In genomic region chr5:133706732-133707430, GRCh38 we compare ENCODE assay signal across 21 cellular contexts.
DNase-seq lines count a peak whose midpoint lies in the region; ATAC-seq and TF ChIP-seq lines count a peak whose summit lies in the region.
"Had no signal": no experiment of that assay in that cellular context is flagged by ENCODE, and none has a peak within 500 bp of the region (broad histone marks: within the 10 kb centered on the region; RNA-seq: fewer than 3 reads in every experiment).

No MANE protein-coding gene starts in this region.

- H3K27me3 Mint-ChIP-seq in H9 (ENCODE audit: low read depth) (peaks cover 4% of the 10 kb centered on the region; the same call in 1 of the 2 replicates), type B pancreatic cell (peaks cover 13% of the 10 kb centered on the region)
- H3K27me3 Mint-ChIP-seq: B cell had no signal

- H3K9ac ChIP-seq in H9 (ENCODE audit: extremely low read depth, insufficient read length, low read length) (no peak overlapping the region), mesenchymal stem cell (ENCODE audit: low read length) (no peak overlapping the region)
- H3K9ac ChIP-seq: GM23248 had no signal

- no peak overlapping the region for H3K23ac ChIP-seq in H9 (ENCODE audit: insufficient read length, low read depth, low read length)
- H3K23ac ChIP-seq in mesenchymal stem cell (ENCODE audit: low read length in 2 of 2), result no peak overlapping the region

- H2BK12ac ChIP-seq in H9 (ENCODE audit: insufficient read length, low read depth, low read length) (no peak overlapping the region), mesenchymal stem cell (ENCODE audit: low read length in 2 of 2) (no peak overlapping the region)

- WGBS in H9 (ENCODE audit: extremely low coverage, insufficient read length, low lambda C conversion rate), result no CpG with 5 or more reads among the region's 9 CpGs
- WGBS in mesenchymal stem cell, result 77% methylated on average over 9 of the region's 9 CpGs

- no peak overlapping the region for H3K56ac ChIP-seq in H9 (ENCODE audit: insufficient read length, low read depth, low read length)

- DNase-seq in H9, result peak; percentile 11
- peak; percentile 9 for DNase-seq in astrocyte of the cerebellum (ENCODE audit: low read depth)
- DNase-seq in mesenchymal stem cell, result no peak
- peak; percentile 34 for DNase-seq in type B pancreatic cell (ENCODE audit: extremely low spot score, unreplicated experiment)
- no peak for DNase-seq in occipital lobe (lab: John Stamatoyannopoulos, UW)
- DNase-seq: GF-D8, GM23248, HCEC 1CT, KG1, MV-4-11, NCI-H1694, NCI-H2081, NCI-H345, NCI-H524 treated with DMSO at 0.1 percent for 48 hours, OCI-M1, Right ventricle myocardium superior had no signal

- H2BK15ac ChIP-seq in H9 (ENCODE audit: low read depth, low read length) (no peak overlapping the region), mesenchymal stem cell (ENCODE audit: low read depth, poor library complexity, severe bottlenecking) (no peak overlapping the region)

- H3K4me1 ChIP-seq in H9 (ENCODE audit: insufficient read depth, low read length) (no peaks in the 10 kb centered on the region), mesenchymal stem cell (ENCODE audit: control insufficient read depth, insufficient read depth, low read depth, low read length) (no peaks in the 10 kb centered on the region)
- H3K4me1 ChIP-seq: A549 had no signal

- in situ Hi-C loops in astrocyte of the cerebellum (cut with HindIII; ENCODE audit: low sequenced_read_pairs), result no loop called here

- TF ChIP-seq CTCF in H9 (conservative IDR thresholded peaks at IDR 0.05) (no peak), astrocyte of the cerebellum (IDR thresholded peaks at IDR 0.05; ENCODE audit: low read depth, low read length, missing control alignments) (no peak), type B pancreatic cell (conservative IDR thresholded peaks at IDR 0.05) (no peak)

- H3K4ac ChIP-seq in H9 (ENCODE audit: low read depth, low read length), result no peak overlapping the region
- no peak overlapping the region for H3K4ac ChIP-seq in mesenchymal stem cell (ENCODE audit: low read depth in 1 of 2, low read length in 2 of 2)

- H3K18ac ChIP-seq in H9 (ENCODE audit: insufficient read length, low read depth, low read length) (no peak overlapping the region), mesenchymal stem cell (ENCODE audit: low read depth in 1 of 2, low read length in 2 of 2) (no peak overlapping the region)

- H2AFZ ChIP-seq in H9 (ENCODE audit: low read length) (no peak overlapping the region), mesenchymal stem cell (ENCODE audit: low read depth, low read length) (no peak overlapping the region)
- H2AFZ ChIP-seq: GM23248 had no signal

- H2AK5ac ChIP-seq in H9 (ENCODE audit: insufficient read length, low read length), result no peak overlapping the region
- no peak overlapping the region for H2AK5ac ChIP-seq in mesenchymal stem cell (ENCODE audit: low read length, severe bottlenecking)

- H3K79me1 ChIP-seq in H9 (ENCODE audit: insufficient read depth, low read depth, low read length, poor library complexity, severe bottlenecking), result no peaks in the 10 kb centered on the region
- no peaks in the 10 kb centered on the region for H3K79me1 ChIP-seq in mesenchymal stem cell (replicated peaks; ENCODE audit: low read length, poor library complexity, severe bottlenecking)

- H2BK120ac ChIP-seq in H9 (ENCODE audit: low read depth, low read length, poor library complexity, severe bottlenecking) (no peak overlapping the region), mesenchymal stem cell (ENCODE audit: low read depth, low read length) (no peak overlapping the region)

- H3K4me2 ChIP-seq in H9 (ENCODE audit: insufficient read depth, insufficient read length, low read length), result no peak overlapping the region
- no peak overlapping the region for H3K4me2 ChIP-seq in mesenchymal stem cell (ENCODE audit: low read length, poor library complexity, severe bottlenecking)
- H3K4me2 ChIP-seq: A549 had no signal

- H3T11ph ChIP-seq in H9 (ENCODE audit: low read length), result no peak overlapping the region

- H2BK5ac ChIP-seq in H9 (ENCODE audit: insufficient read length, low read length), result no peak overlapping the region
- H2BK5ac ChIP-seq in mesenchymal stem cell (ENCODE audit: low read depth, low read length, poor library complexity, severe bottlenecking), result no peak overlapping the region

- H3K36me3 ChIP-seq in mesenchymal stem cell (ENCODE audit: control insufficient read depth in 1 of 2, insufficient read depth in 2 of 2, low read depth in 1 of 2, low read length in 2 of 2), result no peaks in the 10 kb centered on the region

- H3K27ac ChIP-seq in H9 (ENCODE audit: insufficient read length, low read depth, low read length) (no peak overlapping the region), mesenchymal stem cell (ENCODE audit: low read length, poor library complexity, severe bottlenecking) (no peak overlapping the region)
- H3K27ac ChIP-seq: A549, GM23248 had no signal

- H4K20me1 ChIP-seq in H9 (ENCODE audit: control insufficient read depth, insufficient read depth, insufficient read length), result no peaks in the 10 kb centered on the region

- H3K79me2 ChIP-seq in H9 (ENCODE audit: insufficient read depth, low read length), result no peaks in the 10 kb centered on the region

- H3K4me3 ChIP-seq in astrocyte of the cerebellum (ENCODE audit: low read depth, low read length) (no peak overlapping the region), mesenchymal stem cell (ENCODE audit: insufficient read depth in 1 of 2, low read depth in 1 of 2, low read length in 2 of 2) (no peak overlapping the region)
- H3K4me3 ChIP-seq: A549, GM23248 had no signal

- no peaks in the 10 kb centered on the region for H3K23me2 ChIP-seq in H9 (ENCODE audit: insufficient read length, low read depth, low read length, poor library complexity, severe bottlenecking)

- H2BK20ac ChIP-seq in H9 (ENCODE audit: low read depth, low read length, poor library complexity, severe bottlenecking), result no peak overlapping the region

- no peaks in the 10 kb centered on the region for H3K9me3 ChIP-seq in H9 (ENCODE audit: control insufficient read depth, low read depth, low read length)
- no peaks in the 10 kb centered on the region for H3K9me3 ChIP-seq in mesenchymal stem cell (ENCODE audit: control insufficient read depth, low read length)
- H3K9me3 ChIP-seq: A549 had no signal

- H3K4me1 Mint-ChIP-seq in H9 (no peaks in the 10 kb centered on the region), type B pancreatic cell (ENCODE audit: unreplicated experiment) (peaks cover 10% of the 10 kb centered on the region)
- H3K4me1 Mint-ChIP-seq: B cell, CD14-positive monocyte had no signal

- no peaks in the 10 kb centered on the region for H3K36me3 Mint-ChIP-seq in H9 (ENCODE audit: insufficient read depth in 1 of 3, low read depth in 3 of 3)
- no peaks in the 10 kb centered on the region for H3K36me3 Mint-ChIP-seq in type B pancreatic cell
- H3K36me3 Mint-ChIP-seq: CD14-positive monocyte had no signal

- H4K5ac ChIP-seq in H9 (ENCODE audit: insufficient read length, low read depth, low read length), result no peak overlapping the region

- H3K27ac Mint-ChIP-seq in H9 (peak overlapping the region in 1 of 3 experiments; percentile 8; a peak in 2 of 7 replicates), type B pancreatic cell (no peak overlapping the region)
- H3K27ac Mint-ChIP-seq: B cell had no signal

- H4K8ac ChIP-seq in H9 (replicated peaks; ENCODE audit: insufficient read length, low read depth, low read length), result no peak overlapping the region
- H4K8ac ChIP-seq in mesenchymal stem cell (ENCODE audit: low read length), result no peak overlapping the region

- H3K4me3 Mint-ChIP-seq in H9 (no peak overlapping the region), type B pancreatic cell (no peak overlapping the region)
- H3K4me3 Mint-ChIP-seq: B cell, CD14-positive monocyte had no signal

- H3K27me3 ChIP-seq in H9 (ENCODE audit: insufficient read depth, low read length), result no peaks in the 10 kb centered on the region
- peaks cover 10 to 51% of the 10 kb centered on the region in 2 experiments for H3K27me3 ChIP-seq in mesenchymal stem cell (ENCODE audit: control insufficient read depth in 1 of 2, insufficient read depth in 1 of 2, low read length in 2 of 2)

- ATAC-seq in HG03469 (IDR thresholded peaks at IDR 0.05; ENCODE audit: unreplicated experiment) (no peak), GM18861 (IDR thresholded peaks at IDR 0.05; ENCODE audit: unreplicated experiment) (no peak)
- ATAC-seq: A549 had no signal

- H3K14ac ChIP-seq in H9 (ENCODE audit: insufficient read depth, low read length) (no peak overlapping the region), mesenchymal stem cell (ENCODE audit: low read length in 2 of 2) (no peak overlapping the region)

- H4K91ac ChIP-seq in H9 (ENCODE audit: insufficient read length, low read depth, low read length), result no peak overlapping the region
- H4K91ac ChIP-seq in mesenchymal stem cell (ENCODE audit: low read length), result peak overlapping the region; percentile 30

- H3K9me3 Mint-ChIP-seq in H9, result no peaks in the 10 kb centered on the region
- H3K9me3 Mint-ChIP-seq in type B pancreatic cell, result no peaks in the 10 kb centered on the region

Comparison
In these comparisons a context has a peak if more than half of its experiments do, and no peak if none do; other contexts are left out.
1. DNase-seq: peak in H9 (single experiment), astrocyte of the cerebellum (single experiment) and type B pancreatic cell (single experiment); none in mesenchymal stem cell (single experiment) and occipital lobe (single experiment).